In genomic region chr16:28501258-28502232, GRCh38 we compare ENCODE assay signal across 24 cellular contexts. TPM values are rescaled to one million over a fixed set of nuclear protein-coding genes. Genes with fewer than 3 reads are reported as not detected.
"Had no signal": no experiment of that assay in that cellular context is flagged by ENCODE, and none has a peak within 500 bp of the region (broad histone marks: within the 10 kb centered on the region; RNA-seq: fewer than 3 reads in every experiment).

No MANE protein-coding gene starts in this region.

- H3K4me1 ChIP-seq: sigmoid colon, uterus had no signal

- ATAC-seq: left ventricle myocardium superior had no signal

- H3K9me3 ChIP-seq: sigmoid colon, spleen, thyroid gland, uterus had no signal

- H3K4me3 Mint-ChIP-seq: activated T-cell treated with anti-CD3 and anti-CD28 coated beads, Interleukin-2, amount 50 U/mL, for 24 hours; endodermal cell; natural killer cell; T-cell had no signal

- H3K27ac ChIP-seq: cardiac muscle cell, dorsolateral prefrontal cortex, sigmoid colon, uterus had no signal

- H3K9me3 Mint-ChIP-seq: activated T-cell treated with anti-CD3 and anti-CD28 coated beads, Interleukin-2, amount 50 U/mL, for 24 hours; endodermal cell; natural killer cell; T-cell had no signal

- H3K27me3 ChIP-seq: sigmoid colon, thyroid gland, uterus had no signal

- H3K27ac Mint-ChIP-seq: activated T-cell treated with anti-CD3 and anti-CD28 coated beads, Interleukin-2, amount 50 U/mL, for 24 hours; endodermal cell; natural killer cell had no signal

- H3K4me3 ChIP-seq: cardiac muscle cell, dorsolateral prefrontal cortex, sigmoid colon, spleen, thyroid gland, uterus had no signal

- DNase-seq: activated CD4-positive, alpha-beta T cell treated with anti-CD3 and anti-CD28 coated beads, Interleukin-2, amount 50 U/mL, for 48 hours; activated CD4-positive, CD25-positive, alpha-beta regulatory T cell treated with anti-CD3 and anti-CD28 coated beads, Interleukin-2, amount 50 U/mL, for 72 hours; activated effector memory CD4-positive, alpha-beta T cell treated with Interleukin-2 at 50 U/mL for 16 hours; activated naive CD4-positive, alpha-beta T cell treated with anti-CD3 and anti-CD28 coated beads, Interleukin-2, amount 50 U/mL, for 16 hours; activated T-cell treated with anti-CD3 and anti-CD28 coated beads, Interleukin-2, amount 50 U/mL, for 24 hours; dorsolateral prefrontal cortex; endodermal cell; head of caudate nucleus; kidney glomerular epithelial cell; left ventricle myocardium superior; mesenchymal stem cell; natural killer cell; occipital lobe; sigmoid colon; spleen; T-cell; T-helper 9 cell; uterus had no signal

- FAIRE-seq: frontal cortex had no signal

- H3K27me3 Mint-ChIP-seq: activated T-cell treated with anti-CD3 and anti-CD28 coated beads, Interleukin-2, amount 50 U/mL, for 24 hours; T-cell had no signal

- H3K36me3 Mint-ChIP-seq: natural killer cell had no signal

- H3K4me1 Mint-ChIP-seq: endodermal cell had no signal

- H3K36me3 ChIP-seq: cardiac muscle cell, sigmoid colon, thyroid gland, uterus had no signal

RNA-seq across cellular contexts. Expression of gene IL27, which starts 5.1 kb away (rescaled TPM):
- total RNA-seq: cardiac muscle cell, endodermal cell, epithelial cell of proximal tubule, frontal cortex, left ventricle myocardium superior, mucosa of gallbladder, natural killer cell, occipital lobe, pulmonary artery endothelial cell, sigmoid colon, T-cell, uterus had no signal
- polyA plus RNA-seq: cardiac muscle cell had no signal

RNA-seq across cellular contexts. Expression of gene APOBR, which starts 7.1 kb away (rescaled TPM):
- total RNA-seq: endodermal cell, epithelial cell of proximal tubule, occipital lobe, pulmonary artery endothelial cell had no signal
- polyA plus RNA-seq: cardiac muscle cell had no signal

RNA-seq across cellular contexts. Expression of gene NPIPB7, which starts 29.4 kb away (rescaled TPM):
- total RNA-seq: epithelial cell of proximal tubule, frontal cortex, left ventricle myocardium superior, natural killer cell, occipital lobe, pulmonary artery endothelial cell, sigmoid colon, thyroid gland had no signal

RNA-seq across cellular contexts. Expression of gene NUPR1, which starts 37.2 kb away (rescaled TPM):
- total RNA-seq: cardiac muscle cell, endodermal cell, epithelial cell of proximal tubule, natural killer cell had no signal
- polyA plus RNA-seq: cardiac muscle cell had no signal
